Comparison of ENCODE assay signal across 1 cellular context in genomic region chr13:37403776-37404497, GRCh38.
TF ChIP-seq lines count a peak whose summit lies in the region.

No MANE protein-coding gene starts in this region.

TF ChIP-seq in IMR-90, 13 proteins besides CTCF, POLR2A, EP300 and RAD21 (continued from another document):
- TF ChIP-seq BHLHE40 (IDR thresholded peaks at IDR 0.05; ENCODE audit: low read depth, low read length) (peak; percentile 48; the same call in 1 of the 2 replicates), SMC3 (IDR thresholded peaks at IDR 0.05; ENCODE audit: low read depth, low read length) (no peak), RFX5 (IDR thresholded peaks at IDR 0.05; ENCODE audit: low read depth, low read length) (no peak), CEBPB (IDR thresholded peaks at IDR 0.05; ENCODE audit: low read depth, low read length) (peak; percentile 63), NFE2L2 (IDR thresholded peaks at IDR 0.05; ENCODE audit: low read depth, low read length) (no peak), CHD1 (IDR thresholded peaks at IDR 0.05; ENCODE audit: low read depth, low read length) (no peak)
